10 cellular contexts compared by ENCODE assay signal in the genomic region with DNA sequence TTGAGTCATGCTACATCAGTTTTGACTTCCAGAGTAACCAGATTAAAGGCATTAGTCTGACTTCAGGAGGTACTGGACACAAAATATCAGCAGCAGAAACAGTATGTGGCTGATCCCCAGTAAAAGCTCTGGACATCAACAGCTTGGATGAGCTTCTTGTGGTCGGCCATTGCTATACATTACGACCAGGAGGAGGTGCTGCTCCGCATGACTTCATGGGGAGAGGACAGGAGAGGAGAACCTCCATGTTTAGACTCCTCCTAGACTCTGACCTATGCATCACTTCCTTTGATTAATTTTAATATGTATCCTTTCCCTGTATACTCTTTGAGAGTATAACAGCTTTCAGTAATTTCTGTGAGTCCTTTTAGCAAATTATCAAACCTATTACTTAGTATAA.
DNase-seq lines count a peak whose midpoint lies in the region; ATAC-seq and TF ChIP-seq lines count a peak whose summit lies in the region.
"Had no signal": no experiment of that assay in that cellular context is flagged by ENCODE, and none has a peak within 500 bp of the region (broad histone marks: within the 10 kb centered on the region; RNA-seq: fewer than 3 reads in every experiment).

No MANE protein-coding gene starts in this region.

- no peaks in the 10 kb centered on the region for H3K4me1 ChIP-seq in heart left ventricle
- H3K4me1 ChIP-seq: parathyroid adenoma had no signal

- intact Hi-C loops in heart left ventricle (cut with DNase I), result no loop called here

- WGBS in heart left ventricle, 4 donors, result 73 to 80% (median 77%) methylated on average over 3 of the region's 3 CpGs

- TF ChIP-seq CTCF in GM10248 (IDR thresholded peaks at IDR 0.05; ENCODE audit: control extremely low read depth, extremely low read depth, low read depth, missing control alignments) (no peak), heart left ventricle (IDR thresholded peaks at IDR 0.05) (no peak)

- no peak overlapping the region for H3K27ac ChIP-seq in heart left ventricle
- H3K27ac ChIP-seq: parathyroid adenoma had no signal

- H3K27me3 ChIP-seq in heart left ventricle, result no peaks in the 10 kb centered on the region

- ATAC-seq in GM21390 (IDR thresholded peaks at IDR 0.05; ENCODE audit: unreplicated experiment) (peak; percentile 61), HG03342 (IDR thresholded peaks at IDR 0.05; ENCODE audit: unreplicated experiment) (peak; percentile 87), GM18505 (IDR thresholded peaks at IDR 0.05; ENCODE audit: unreplicated experiment) (no peak), heart left ventricle (no peak)

- DNase-seq in GM10248 (ENCODE audit: extremely low spot score) (peak; percentile 10), erythroblast (lab: John Stamatoyannopoulos, UW) (peak; percentile 4 to 12), germinal center (ENCODE audit: low spot score) (no peak), heart left ventricle (no peak), EL (no peak)
- DNase-seq: NCI-H446 had no signal

- POLR2A ChIA-PET in GM10248 (lab: Yijun Ruan, JAX), result no interaction called here

- CTCF ChIA-PET in GM10248 (lab: Yijun Ruan, JAX), result interaction anchor here (0.9 to 3.3 kb wide), 4 partner anchors 9 to 419 kb away, joined by 3 to 17 read pairs (median 6); no protein-coding TSS in a partner anchor

- H3K36me3 ChIP-seq in heart left ventricle, result no peaks in the 10 kb centered on the region

- no peak for TF ChIP-seq POLR2A in erythroblast (IDR thresholded peaks at IDR 0.05; ENCODE audit: low read length)
- TF ChIP-seq POLR2A in GM18505 (IDR thresholded peaks at IDR 0.05; ENCODE audit: borderline replicate concordance, extremely low read depth, insufficient read depth, insufficient read length), result no peak
- no peak for TF ChIP-seq POLR2A in heart left ventricle (IDR thresholded peaks at IDR 0.05)

- H3K9me3 ChIP-seq in heart left ventricle, result no peaks in the 10 kb centered on the region

- no peak overlapping the region for H3K4me3 ChIP-seq in heart left ventricle

Comparison
In these comparisons a context has a peak if more than half of its experiments do, and no peak if none do; other contexts are left out.
1. DNase-seq: peak in GM10248 (single experiment) and erythroblast (2 of 2); none in germinal center (single experiment), heart left ventricle (0 of 5) and EL (single experiment).
2. ATAC-seq: peak in GM21390 (single experiment) and HG03342 (single experiment); none in GM18505 (single experiment) and heart left ventricle (0 of 4).